10 cellular contexts compared by ENCODE assay signal in genomic region chr1:93703649-93704048, GRCh38. TPM values are rescaled to one million over a fixed set of nuclear protein-coding genes. Genes with fewer than 3 reads are reported as not detected.
DNase-seq lines count a peak whose midpoint lies in the region; ATAC-seq, FAIRE-seq and TF ChIP-seq lines count a peak whose summit lies in the region.
"Had no signal": no experiment of that assay in that cellular context is flagged by ENCODE, and none has a peak within 500 bp of the region (broad histone marks: within the 10 kb centered on the region; RNA-seq: fewer than 3 reads in every experiment).

No MANE protein-coding gene starts in this region.

- WGBS in ovary, 3 donors = 95 to 97% (median 96%) methylated on average over 3 of the region's 3 CpGs

- intact Hi-C loops in ovary (cut with DNase I) = no loop called here

- no peaks in the 10 kb centered on the region for H3K27me3 ChIP-seq in bronchial epithelial cell (ENCODE audit: control insufficient read depth, insufficient read depth, low read length)
- H3K27me3 ChIP-seq in ovary = no peaks in the 10 kb centered on the region

- TF ChIP-seq POLR2A in ovary (IDR thresholded peaks at IDR 0.05) = no peak

- no peak for DNase-seq in activated naive CD8-positive, alpha-beta T cell treated with anti-CD3 and anti-CD28 coated beads for 36 hours
- DNase-seq in activated naive CD8-positive, alpha-beta T cell treated with anti-CD3 and anti-CD28 coated beads, Interleukin-2, amount 50 U/mL, for 24 hours = no peak
- DNase-seq in bronchial epithelial cell (ENCODE audit: low read depth) (peak; percentile 90), dedifferentiated amniotic fluid mesenchymal stem cell (ENCODE audit: extremely low spot score) (no peak), NCI-H1436 (lab: John Stamatoyannopoulos, UW) (no peak), ovary (no peak), COLO668 (lab: John Stamatoyannopoulos, UW; ENCODE audit: unreplicated experiment) (no peak)
- DNase-seq: activated effector memory CD4-positive, alpha-beta T cell treated with Interleukin-2 at 50 U/mL for 16 hours had no signal

- H3K4me3 ChIP-seq in bronchial epithelial cell (ENCODE audit: low read depth, low read length) (no peak overlapping the region), ovary (no peak overlapping the region)
- H3K4me3 ChIP-seq: coronary artery had no signal

- TF ChIP-seq CTCF in bronchial epithelial cell (IDR thresholded peaks at IDR 0.05; ENCODE audit: insufficient read depth, low read length, severe bottlenecking) (no peak), ovary (IDR thresholded peaks at IDR 0.05) (no peak)

- no peaks in the 10 kb centered on the region for H3K36me3 ChIP-seq in bronchial epithelial cell (ENCODE audit: control insufficient read depth, insufficient read depth, low read length)
- H3K36me3 ChIP-seq in ovary = no peaks in the 10 kb centered on the region

- H3K27me3 Mint-ChIP-seq in activated naive CD8-positive, alpha-beta T cell treated with anti-CD3 and anti-CD28 coated beads for 36 hours = no peaks in the 10 kb centered on the region
- H3K27me3 Mint-ChIP-seq in activated naive CD8-positive, alpha-beta T cell treated with anti-CD3 and anti-CD28 coated beads, Interleukin-2, amount 50 U/mL, for 24 hours = no peaks in the 10 kb centered on the region

- H3K9me3 ChIP-seq in ovary = no peaks in the 10 kb centered on the region

- peak overlapping the region; percentile 4 for H3K27ac Mint-ChIP-seq in activated naive CD8-positive, alpha-beta T cell treated with anti-CD3 and anti-CD28 coated beads for 36 hours
- H3K27ac Mint-ChIP-seq in activated naive CD8-positive, alpha-beta T cell treated with anti-CD3 and anti-CD28 coated beads, Interleukin-2, amount 50 U/mL, for 24 hours = no peak overlapping the region

- H3K4me1 ChIP-seq in ovary (ENCODE audit: insufficient read depth) = no peaks in the 10 kb centered on the region

- H3K27ac ChIP-seq in ovary = no peak overlapping the region

- H3K4me3 Mint-ChIP-seq in activated naive CD8-positive, alpha-beta T cell treated with anti-CD3 and anti-CD28 coated beads for 36 hours = no peak overlapping the region
- no peak overlapping the region for H3K4me3 Mint-ChIP-seq in activated naive CD8-positive, alpha-beta T cell treated with anti-CD3 and anti-CD28 coated beads, Interleukin-2, amount 50 U/mL, for 24 hours

- ATAC-seq in activated naive CD8-positive, alpha-beta T cell treated with anti-CD3 and anti-CD28 coated beads, Interleukin-2, amount 50 U/mL, for 24 hours = no peak
- ATAC-seq in HG03432 (IDR thresholded peaks at IDR 0.05; ENCODE audit: unreplicated experiment) = peak; percentile 6

- H3K4me1 Mint-ChIP-seq in activated naive CD8-positive, alpha-beta T cell treated with anti-CD3 and anti-CD28 coated beads for 36 hours = peaks cover 11% of the 10 kb centered on the region
- peaks cover 35% of the 10 kb centered on the region for H3K4me1 Mint-ChIP-seq in activated naive CD8-positive, alpha-beta T cell treated with anti-CD3 and anti-CD28 coated beads, Interleukin-2, amount 50 U/mL, for 24 hours

- TF ChIP-seq EP300 in ovary (IDR thresholded peaks at IDR 0.05) = no peak

- no peak for FAIRE-seq in bronchial epithelial cell (lab: Jason Lieb, UNC)

- H3K9me3 Mint-ChIP-seq in activated naive CD8-positive, alpha-beta T cell treated with anti-CD3 and anti-CD28 coated beads for 36 hours = no peaks in the 10 kb centered on the region
- H3K9me3 Mint-ChIP-seq in activated naive CD8-positive, alpha-beta T cell treated with anti-CD3 and anti-CD28 coated beads, Interleukin-2, amount 50 U/mL, for 24 hours = no peaks in the 10 kb centered on the region

- H3K36me3 Mint-ChIP-seq in activated naive CD8-positive, alpha-beta T cell treated with anti-CD3 and anti-CD28 coated beads for 36 hours = no peaks in the 10 kb centered on the region
- H3K36me3 Mint-ChIP-seq in activated naive CD8-positive, alpha-beta T cell treated with anti-CD3 and anti-CD28 coated beads, Interleukin-2, amount 50 U/mL, for 24 hours (ENCODE audit: low read depth) = no peaks in the 10 kb centered on the region

RNA-seq across cellular contexts. Expression of gene BCAR3, which starts 22.0 kb away (rescaled TPM):
- total RNA-seq in activated naive CD8-positive, alpha-beta T cell treated with anti-CD3 and anti-CD28 coated beads for 36 hours = under 1 TPM; 0.66 to 0.72 TPM
- total RNA-seq in bronchial epithelial cell (26.2 and 69.5 TPM in 2 replicates), ovary (10 to 100 TPM; 13.8 to 30.8 (median 17.5) TPM)
- 10 to 100 TPM; 14.7 to 23.0 TPM for polyA plus RNA-seq in ovary

Comparison
In these comparisons a context has a peak if more than half of its experiments do, and no peak if none do; other contexts are left out.
1. RNA of gene BCAR3, which starts 22.0 kb away (total RNA-seq): 26.2 to 69.5 TPM in bronchial epithelial cell and 13.8 to 30.8 TPM in ovary; 0.66 to 0.72 TPM in activated naive CD8-positive, alpha-beta T cell treated with anti-CD3 and anti-CD28 coated beads for 36 hours; every median in the first group is over 4 times any median in the second.